ENCODE assay signal across 19 cellular contexts in genomic region chr6:137570307-137570832, GRCh38.
DNase-seq lines count a peak whose midpoint lies in the region; ATAC-seq and TF ChIP-seq lines count a peak whose summit lies in the region.
"Had no signal": no experiment of that assay in that cellular context is flagged by ENCODE, and none has a peak within 500 bp of the region (broad histone marks: within the 10 kb centered on the region; RNA-seq: fewer than 3 reads in every experiment).

No MANE protein-coding gene starts in this region.

- H3K9me3 Mint-ChIP-seq in endodermal cell, result no peaks in the 10 kb centered on the region
- no peaks in the 10 kb centered on the region for H3K9me3 Mint-ChIP-seq in activated CD4-positive, alpha-beta memory T cell treated with anti-CD3 and anti-CD28 coated beads, Interleukin-2, amount 10 ng/mL, durations not matched to agents 7 days and 5 days

- H3K9me3 ChIP-seq in DND-41 (ENCODE audit: insufficient read depth, low read length, severe bottlenecking), result no peaks in the 10 kb centered on the region
- no peaks in the 10 kb centered on the region for H3K9me3 ChIP-seq in endocrine pancreas (ENCODE audit: control insufficient read depth, low read length)
- H3K9me3 ChIP-seq in endodermal cell (ENCODE audit: control insufficient read depth, low read length), result no peaks in the 10 kb centered on the region
- H3K9me3 ChIP-seq: left lung, tibial artery had no signal

- no peak overlapping the region for H3K4me2 ChIP-seq in DND-41 (ENCODE audit: insufficient read depth, low read length)

- no peak for TF ChIP-seq CTCF in DND-41 (IDR thresholded peaks at IDR 0.05; ENCODE audit: borderline replicate concordance, extremely low read depth, low read length, poor library complexity, severe bottlenecking)
- TF ChIP-seq CTCF in endodermal cell (conservative IDR thresholded peaks at IDR 0.05), result no peak

- no peak overlapping the region for H3K4me3 Mint-ChIP-seq in endodermal cell
- H3K4me3 Mint-ChIP-seq in activated CD4-positive, alpha-beta memory T cell treated with anti-CD3 and anti-CD28 coated beads, Interleukin-2, amount 10 ng/mL, durations not matched to agents 7 days and 5 days, result no peak overlapping the region
- H3K4me3 Mint-ChIP-seq: CD4-positive, CD25-positive, alpha-beta regulatory T cell had no signal

- TF ChIP-seq POLR2A in erythroblast (IDR thresholded peaks at IDR 0.05; ENCODE audit: low read length), result no peak

- H2AFZ ChIP-seq in DND-41 (ENCODE audit: low read depth, low read length), result no peak overlapping the region

- no peaks in the 10 kb centered on the region for H4K20me1 ChIP-seq in DND-41 (ENCODE audit: insufficient read depth, low read length)

- POLR2A ChIA-PET in activated CD4-positive, alpha-beta memory T cell treated with anti-CD3 and anti-CD28 coated beads, Interleukin-2, amount 10 ng/mL, durations not matched to agents 7 days and 5 days (lab: Charles Lee), result no interaction called here

- H3K27me3 ChIP-seq in DND-41 (ENCODE audit: insufficient read depth, low read length, poor library complexity), result no peaks in the 10 kb centered on the region
- H3K27me3 ChIP-seq in endocrine pancreas (ENCODE audit: control insufficient read depth, insufficient read depth, low read length), result no peaks in the 10 kb centered on the region
- H3K27me3 ChIP-seq in endodermal cell (ENCODE audit: control insufficient read depth, insufficient read depth, low read length, poor library complexity, severe bottlenecking), result no peaks in the 10 kb centered on the region
- H3K27me3 ChIP-seq: tibial artery had no signal

- no peaks in the 10 kb centered on the region for H3K36me3 Mint-ChIP-seq in endodermal cell (ENCODE audit: low read depth)
- H3K36me3 Mint-ChIP-seq in activated CD4-positive, alpha-beta memory T cell treated with anti-CD3 and anti-CD28 coated beads, Interleukin-2, amount 10 ng/mL, durations not matched to agents 7 days and 5 days (ENCODE audit: low read depth), result peaks cover 3% of the 10 kb centered on the region
- H3K36me3 Mint-ChIP-seq: activated naive CD4-positive, alpha-beta T cell treated with anti-CD3 and anti-CD28 coated beads, Interleukin-2, amount 50 U/mL, for 72 hours; CD4-positive, CD25-positive, alpha-beta regulatory T cell had no signal

- 83 to 88% methylated on average over 10 of the region's 10 CpGs for WGBS in endodermal cell (ENCODE audit: insufficient coverage in 1 of 2, insufficient read length in 1 of 2), 2 experiments

- H3K9ac ChIP-seq in DND-41 (ENCODE audit: low read depth, low read length) (no peak overlapping the region), endocrine pancreas (ENCODE audit: control insufficient read depth, insufficient read depth, low read length) (no peak overlapping the region), endodermal cell (ENCODE audit: extremely low read depth, low read length, poor library complexity, severe bottlenecking) (no peak overlapping the region)

- CTCF ChIA-PET in activated CD4-positive, alpha-beta memory T cell treated with anti-CD3 and anti-CD28 coated beads, Interleukin-2, amount 10 ng/mL, durations not matched to agents 7 days and 5 days (lab: Charles Lee), result interaction anchor here (0.9 to 3.2 kb wide), 4 partner anchors 9 to 56 kb away, joined by 3 to 16 read pairs (median 3); no protein-coding TSS in a partner anchor

- H3K36me3 ChIP-seq in DND-41 (ENCODE audit: insufficient read depth, low read length), result 0 out of 2 replicates have a peak, but pooled peaks cover 3% of the 10 kb centered on the region
- H3K36me3 ChIP-seq in endocrine pancreas (ENCODE audit: control insufficient read depth, insufficient read depth, low read length), result no peaks in the 10 kb centered on the region
- no peaks in the 10 kb centered on the region for H3K36me3 ChIP-seq in endodermal cell (ENCODE audit: control insufficient read depth, insufficient read depth, low read length)
- H3K36me3 ChIP-seq: left lung, tibial artery had no signal

- no peak overlapping the region for H3K27ac Mint-ChIP-seq in endodermal cell
- no peak overlapping the region for H3K27ac Mint-ChIP-seq in activated CD4-positive, alpha-beta memory T cell treated with anti-CD3 and anti-CD28 coated beads, Interleukin-2, amount 10 ng/mL, durations not matched to agents 7 days and 5 days
- H3K27ac Mint-ChIP-seq: activated naive CD4-positive, alpha-beta T cell treated with anti-CD3 and anti-CD28 coated beads, Interleukin-2, amount 50 U/mL, for 72 hours; CD4-positive, CD25-positive, alpha-beta regulatory T cell had no signal

- peaks cover 6% of the 10 kb centered on the region for H3K4me1 Mint-ChIP-seq in endodermal cell
- H3K4me1 Mint-ChIP-seq in activated CD4-positive, alpha-beta memory T cell treated with anti-CD3 and anti-CD28 coated beads, Interleukin-2, amount 10 ng/mL, durations not matched to agents 7 days and 5 days, result no peaks in the 10 kb centered on the region

- peaks cover 11% of the 10 kb centered on the region; the same call in 1 of the 2 replicates for H3K79me2 ChIP-seq in DND-41 (ENCODE audit: insufficient read depth, low read length)

- H3K27ac ChIP-seq in DND-41 (ENCODE audit: low read length) (0 out of 2 replicates have a peak overlapping the region, but pooled peaks have one; percentile 13), endodermal cell (ENCODE audit: low read depth, low read length) (no peak overlapping the region)
- H3K27ac ChIP-seq: HL-60, left lung, tibial artery had no signal

- H3K27me3 Mint-ChIP-seq in endodermal cell (ENCODE audit: insufficient read depth), result peaks cover 14% of the 10 kb centered on the region
- H3K27me3 Mint-ChIP-seq in activated CD4-positive, alpha-beta memory T cell treated with anti-CD3 and anti-CD28 coated beads, Interleukin-2, amount 10 ng/mL, durations not matched to agents 7 days and 5 days, result peaks cover 40% of the 10 kb centered on the region

- H3K4me3 ChIP-seq in DND-41 (ENCODE audit: low read depth in 1 of 2, low read length in 2 of 2) (no peak overlapping the region), endocrine pancreas (ENCODE audit: control insufficient read depth, insufficient read depth, low read length) (peak overlapping the region; percentile 48), endodermal cell (ENCODE audit: low read length) (no peak overlapping the region)
- H3K4me3 ChIP-seq: left lung, tibial artery had no signal

- DNase-seq in DND-41, result no peak
- DNase-seq in NCI-H1436 (lab: John Stamatoyannopoulos, UW), result peak; percentile 73
- peak; percentile 48 for DNase-seq in NCI-H510A (lab: John Stamatoyannopoulos, UW)
- DNase-seq in erythroblast (lab: John Stamatoyannopoulos, UW), result no peak
- DNase-seq in endodermal cell, result no peak
- no peak for DNase-seq in activated CD4-positive, alpha-beta memory T cell treated with anti-CD3 and anti-CD28 coated beads, Interleukin-2, amount 10 ng/mL, durations not matched to agents 7 days and 5 days
- DNase-seq: CD4-positive, CD25-positive, alpha-beta regulatory T cell; cerebellar nuclear complex; effector memory CD4-positive, alpha-beta T cell; left lung; NCI-H226; small intestine; stimulated activated CD4-positive, alpha-beta T cell treated with anti-CD3 and anti-CD28 coated beads, Interleukin-4, amount 100 ng/mL, for 1 hour; stimulated activated naive CD8-positive, alpha-beta T cell treated with anti-CD3 and anti-CD28 coated beads, Interleukin-15, Interleukin-2, amounts not matched to agents 100 U/mL and 50 U/mL, for 24 hours; SW 1271; tibial artery had no signal

- ATAC-seq in DND-41 (ENCODE audit: insufficient read depth, low read depth), result no peak
- ATAC-seq: activated naive CD4-positive, alpha-beta T cell treated with anti-CD3 and anti-CD28 coated beads, Interleukin-2, amount 50 U/mL, for 72 hours; left lung; stimulated activated naive CD8-positive, alpha-beta T cell treated with anti-CD3 and anti-CD28 coated beads, Interleukin-15, Interleukin-2, amounts not matched to agents 100 U/mL and 50 U/mL, for 24 hours had no signal

- H3K4me1 ChIP-seq in DND-41 (ENCODE audit: insufficient read depth, low read length), result peaks cover 49% of the 10 kb centered on the region
- H3K4me1 ChIP-seq in endocrine pancreas (ENCODE audit: control insufficient read depth, insufficient read depth, low read length), result peaks cover 6% of the 10 kb centered on the region
- H3K4me1 ChIP-seq in endodermal cell (ENCODE audit: control insufficient read depth, insufficient read depth, low read length), result no peaks in the 10 kb centered on the region
- H3K4me1 ChIP-seq: left lung, tibial artery had no signal

Comparison
In these comparisons a context has a peak if more than half of its experiments do, and no peak if none do; other contexts are left out.
1. DNase-seq: peak in NCI-H1436 (single experiment) and NCI-H510A (single experiment); none in DND-41 (single experiment), erythroblast (0 of 2), endodermal cell (single experiment) and activated CD4-positive, alpha-beta memory T cell treated with anti-CD3 and anti-CD28 coated beads, Interleukin-2, amount 10 ng/mL, durations not matched to agents 7 days and 5 days (single experiment).